11 cellular contexts compared by ENCODE assay signal in the genomic region with DNA sequence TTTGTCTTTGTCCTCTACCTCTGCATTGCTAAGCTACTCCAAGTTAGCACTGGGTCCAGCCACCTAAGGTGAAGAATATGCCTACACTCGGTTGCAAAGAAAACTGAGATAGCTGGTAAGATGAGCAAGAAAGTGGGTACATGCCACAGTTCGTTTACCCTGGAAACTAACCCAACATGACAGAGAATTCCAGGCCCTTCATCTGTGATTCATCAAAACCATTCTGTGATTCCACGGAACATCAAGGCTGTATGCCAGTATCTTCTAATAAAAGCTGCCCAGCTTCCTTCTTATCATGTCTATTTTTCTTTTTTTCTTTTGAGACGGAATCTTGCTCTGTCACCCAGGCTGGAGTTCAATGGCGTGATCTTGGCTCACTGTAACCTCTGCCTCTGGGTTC. TPM values are rescaled to one million over a fixed set of nuclear protein-coding genes. Genes with fewer than 3 reads are reported as not detected.
"Had no signal": no experiment of that assay in that cellular context is flagged by ENCODE, and none has a peak within 500 bp of the region (broad histone marks: within the 10 kb centered on the region; RNA-seq: fewer than 3 reads in every experiment).

No MANE protein-coding gene starts in this region.

- H3K9me3 ChIP-seq: HAP-1 had no signal

- FAIRE-seq: HTR-8/SVneo, K562 had no signal

- H3K27ac Mint-ChIP-seq: HFFc6 had no signal

- H3K4me3 Mint-ChIP-seq: HFFc6 had no signal

- H3K4me3 ChIP-seq: GM23248, HAP-1, K562 had no signal

- H3K9ac ChIP-seq: GM23248 had no signal

- H2AFZ ChIP-seq: GM23248 had no signal

- DNase-seq: GM23248, GOT3, H7, HFFc6, IMR-90, KG1 had no signal

- H3K27ac ChIP-seq: GM23248 had no signal

- H3K36me3 ChIP-seq: HAP-1 had no signal

- H3K9me3 Mint-ChIP-seq: HFFc6 had no signal

- ATAC-seq: HCT116, K562 had no signal

- H3K4me1 ChIP-seq: HAP-1 had no signal

RNA-seq across cellular contexts. Expression of gene SPANXC, which starts 58.7 kb away (rescaled TPM):
- total RNA-seq: GM23248, H7, HT-29, IMR-90, K562 had no signal
- polyA plus RNA-seq: GM23248, IMR-90, K562 had no signal
